ENCODE assay signal across 8 cellular contexts in genomic region chr5:127518319-127518621, GRCh38. TPM values are rescaled to one million over a fixed set of nuclear protein-coding genes. Genes with fewer than 3 reads are reported as not detected.
DNase-seq lines count a peak whose midpoint lies in the region; TF ChIP-seq lines count a peak whose summit lies in the region.

No MANE protein-coding gene starts in this region.

- no peaks in the 10 kb centered on the region for H3K27me3 Mint-ChIP-seq in type B pancreatic cell

- H3K27me3 ChIP-seq in HUES48 (ENCODE audit: control insufficient read depth, insufficient read depth, low read length) (no peaks in the 10 kb centered on the region), liver (ENCODE audit: control insufficient read depth in 4 of 4, insufficient read depth in 4 of 4, low read length in 3 of 4) (no peaks in the 10 kb centered on the region)

- peak overlapping the region; percentile 88 for H3K27ac Mint-ChIP-seq in type B pancreatic cell

- H3K4me1 ChIP-seq in HUES48 (ENCODE audit: control insufficient read depth, insufficient read depth, low read length) (peaks cover 9% of the 10 kb centered on the region), liver (ENCODE audit: control insufficient read depth in 4 of 4, insufficient read depth in 4 of 4, low read length in 3 of 4) (peaks cover 0 to 18% (median 7%) of the 10 kb centered on the region in 4 donors)

- peaks cover 33% of the 10 kb centered on the region for H3K36me3 Mint-ChIP-seq in type B pancreatic cell

- DNase-seq in AML-193 (lab: John Stamatoyannopoulos, UW) (peak; percentile 26 to 42), GM19240 (ENCODE audit: insufficient read length, low spot score) (peak; percentile 2), astrocyte of the cerebellum (ENCODE audit: low read depth) (peak; percentile 24), type B pancreatic cell (ENCODE audit: extremely low spot score, unreplicated experiment) (no peak), SKM-1 treated with dmso at 0.1 percent for 144 hours (lab: John Stamatoyannopoulos, UW; ENCODE audit: unreplicated experiment) (no peak), NCI-H2196 treated with DMSO at 0.1 percent for 48 hours (lab: John Stamatoyannopoulos, UW; ENCODE audit: unreplicated experiment) (no peak)

- peaks cover 4% of the 10 kb centered on the region for H3K9me3 Mint-ChIP-seq in type B pancreatic cell

- H3K27ac ChIP-seq in HUES48 (ENCODE audit: low read depth, low read length) (peak overlapping the region; percentile 94), liver (ENCODE audit: low read depth in 1 of 2, low read length in 2 of 2) (peak overlapping the region; percentile 55 to 89)

- peaks cover 16% of the 10 kb centered on the region for H3K4me1 Mint-ChIP-seq in type B pancreatic cell (ENCODE audit: unreplicated experiment)

- 6% methylated on average over 10 of the region's 10 CpGs for WGBS in liver

- H3K36me3 ChIP-seq in HUES48 (ENCODE audit: control insufficient read depth, insufficient read depth, low read length) (peaks cover 27% of the 10 kb centered on the region), liver (ENCODE audit: control insufficient read depth in 4 of 4, insufficient read depth in 3 of 4, low read depth in 1 of 4, low read length in 3 of 4) (peaks cover 0 to 2% (median under 1%) of the 10 kb centered on the region in 4 donors)

- H3K9ac ChIP-seq in HUES48 (ENCODE audit: low read depth, low read length) (peak overlapping the region; percentile 94), liver (ENCODE audit: low read depth in 1 of 2, low read length in 2 of 2) (peak overlapping the region; percentile 75 to 78)

- peak overlapping the region; percentile 93 for H3K4me3 Mint-ChIP-seq in type B pancreatic cell

- H3K9me3 ChIP-seq in HUES48 (ENCODE audit: control insufficient read depth, insufficient read depth, low read length) (peaks cover 7% of the 10 kb centered on the region), liver (ENCODE audit: control insufficient read depth in 4 of 4, low read length in 3 of 4) (peaks cover 0 to 2% (median 0%) of the 10 kb centered on the region in 4 donors)

- no peak for TF ChIP-seq RAD21 in liver (IDR thresholded peaks at IDR 0.05)

- in situ Hi-C loops in astrocyte of the cerebellum (cut with HindIII; ENCODE audit: low sequenced_read_pairs): no loop called here

- TF ChIP-seq CTCF in astrocyte of the cerebellum (IDR thresholded peaks at IDR 0.05; ENCODE audit: low read depth, low read length, missing control alignments) (no peak), liver (IDR thresholded peaks at IDR 0.05; ENCODE audit: low read depth, low read length, missing input control) (no peak), type B pancreatic cell (conservative IDR thresholded peaks at IDR 0.05) (no peak)

- H3K4me3 ChIP-seq in HUES48 (ENCODE audit: low read depth, low read length) (peak overlapping the region; percentile 99), astrocyte of the cerebellum (ENCODE audit: low read depth, low read length) (peak overlapping the region; percentile 99), liver (ENCODE audit: low read depth in 1 of 3, low read length in 3 of 3) (peak overlapping the region; percentile 74 to 95 (median 95))

TF ChIP-seq in liver, 16 proteins besides CTCF, POLR2A, EP300 and RAD21:
- no peak for TF ChIP-seq HNF4G (IDR thresholded peaks at IDR 0.05)
- TF ChIP-seq, protein P1, sequence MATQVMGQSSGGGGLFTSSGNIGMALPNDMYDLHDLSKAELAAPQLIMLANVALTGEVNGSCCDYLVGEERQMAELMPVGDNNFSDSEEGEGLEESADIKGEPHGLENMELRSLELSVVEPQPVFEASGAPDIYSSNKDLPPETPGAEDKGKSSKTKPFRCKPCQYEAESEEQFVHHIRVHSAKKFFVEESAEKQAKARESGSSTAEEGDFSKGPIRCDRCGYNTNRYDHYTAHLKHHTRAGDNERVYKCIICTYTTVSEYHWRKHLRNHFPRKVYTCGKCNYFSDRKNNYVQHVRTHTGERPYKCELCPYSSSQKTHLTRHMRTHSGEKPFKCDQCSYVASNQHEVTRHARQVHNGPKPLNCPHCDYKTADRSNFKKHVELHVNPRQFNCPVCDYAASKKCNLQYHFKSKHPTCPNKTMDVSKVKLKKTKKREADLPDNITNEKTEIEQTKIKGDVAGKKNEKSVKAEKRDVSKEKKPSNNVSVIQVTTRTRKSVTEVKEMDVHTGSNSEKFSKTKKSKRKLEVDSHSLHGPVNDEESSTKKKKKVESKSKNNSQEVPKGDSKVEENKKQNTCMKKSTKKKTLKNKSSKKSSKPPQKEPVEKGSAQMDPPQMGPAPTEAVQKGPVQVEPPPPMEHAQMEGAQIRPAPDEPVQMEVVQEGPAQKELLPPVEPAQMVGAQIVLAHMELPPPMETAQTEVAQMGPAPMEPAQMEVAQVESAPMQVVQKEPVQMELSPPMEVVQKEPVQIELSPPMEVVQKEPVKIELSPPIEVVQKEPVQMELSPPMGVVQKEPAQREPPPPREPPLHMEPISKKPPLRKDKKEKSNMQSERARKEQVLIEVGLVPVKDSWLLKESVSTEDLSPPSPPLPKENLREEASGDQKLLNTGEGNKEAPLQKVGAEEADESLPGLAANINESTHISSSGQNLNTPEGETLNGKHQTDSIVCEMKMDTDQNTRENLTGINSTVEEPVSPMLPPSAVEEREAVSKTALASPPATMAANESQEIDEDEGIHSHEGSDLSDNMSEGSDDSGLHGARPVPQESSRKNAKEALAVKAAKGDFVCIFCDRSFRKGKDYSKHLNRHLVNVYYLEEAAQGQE (IDR thresholded peaks at IDR 0.05): peak; percentile 3

RNA-seq across cellular contexts. Expression of gene PRRC1, which starts 0.8 kb away (rescaled TPM):
- total RNA-seq in liver (10 to 100 TPM; 29.7 to 44.1 TPM), type B pancreatic cell (ENCODE audit: low replicate concordance) (75.1 and 102 TPM in 2 replicates)
- 10 to 100 TPM; 19.6 to 21.4 TPM for polyA plus RNA-seq in liver

Comparison
In these comparisons a context has a peak if more than half of its experiments do, and no peak if none do; other contexts are left out.
1. DNase-seq: peak in AML-193 (2 of 2), GM19240 (single experiment) and astrocyte of the cerebellum (single experiment); none in type B pancreatic cell (single experiment), SKM-1 treated with dmso at 0.1 percent for 144 hours (single experiment) and NCI-H2196 treated with DMSO at 0.1 percent for 48 hours (single experiment).
2. Peak in every context shown above with its lines, with median percentiles within 50 percentile points of each other: H3K4me3 ChIP-seq.